In the genomic region with DNA sequence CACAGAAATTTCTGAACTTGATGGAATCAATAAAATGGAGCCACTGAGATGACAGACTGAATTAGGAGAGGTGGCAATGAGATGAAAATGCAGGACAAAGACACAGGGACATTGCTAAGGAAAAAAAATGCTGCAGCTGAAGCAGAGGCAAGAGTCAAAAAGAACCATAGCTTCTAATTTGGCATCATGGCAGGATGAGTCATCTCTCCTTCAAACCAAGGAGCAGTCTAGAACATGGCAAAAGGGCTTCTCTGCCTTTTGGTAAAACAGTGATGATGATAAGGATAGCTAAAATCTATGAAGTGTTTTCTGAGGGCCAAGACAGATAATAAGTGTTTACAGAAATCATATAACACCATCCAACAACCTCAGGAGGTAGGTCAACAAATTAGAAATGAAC, we compare ENCODE assay signal across 14 cellular contexts. TPM values are rescaled to one million over a fixed set of nuclear protein-coding genes. Genes with fewer than 3 reads are reported as not detected.
"Had no signal": no experiment of that assay in that cellular context is flagged by ENCODE, and none has a peak within 500 bp of the region (broad histone marks: within the 10 kb centered on the region; RNA-seq: fewer than 3 reads in every experiment).

No MANE protein-coding gene starts in this region.

- H3K27ac ChIP-seq: gastroesophageal sphincter, spleen had no signal

- H3K4me1 ChIP-seq: gastroesophageal sphincter, spleen had no signal

- DNase-seq: activated CD4-positive, alpha-beta T cell treated with anti-CD3 and anti-CD28 coated beads, Interleukin-2, amount 50 U/mL, for 1 hour; activated CD4-positive, CD25-positive, alpha-beta regulatory T cell; activated naive CD8-positive, alpha-beta T cell treated with anti-CD3 and anti-CD28 coated beads for 36 hours; amygdala; effector CD8-positive, alpha-beta T cell; left cardiac atrium; midbrain; spleen had no signal

- H3K4me3 Mint-ChIP-seq: activated naive CD8-positive, alpha-beta T cell treated with anti-CD3 and anti-CD28 coated beads for 36 hours; activated T-helper 1 cell treated with anti-CD3 and anti-CD28 coated beads, Interleukin-12 subunit alpha, Interleukin-12 subunit beta, Interleukin-2, Interleukin-4 antibody, amounts not matched to agents 30 ng/mL and 10 ng/mL and 1 ng/mL, durations not matched to agents 14 hours and 24 hours and 36 hours; brain; neural crest cell had no signal

- H3K9me3 Mint-ChIP-seq: activated naive CD8-positive, alpha-beta T cell treated with anti-CD3 and anti-CD28 coated beads for 36 hours; activated T-helper 1 cell treated with anti-CD3 and anti-CD28 coated beads, Interleukin-12 subunit alpha, Interleukin-12 subunit beta, Interleukin-2, Interleukin-4 antibody, amounts not matched to agents 30 ng/mL and 10 ng/mL and 1 ng/mL, durations not matched to agents 14 hours and 24 hours and 36 hours; brain; neural crest cell had no signal

- H3K27me3 ChIP-seq: gastroesophageal sphincter, spleen had no signal

- H3K4me3 ChIP-seq: gastroesophageal sphincter, lung, spleen had no signal

- H3K27me3 Mint-ChIP-seq: activated naive CD8-positive, alpha-beta T cell treated with anti-CD3 and anti-CD28 coated beads for 36 hours; brain had no signal

- H3K9me3 ChIP-seq: gastroesophageal sphincter, spleen had no signal

- ATAC-seq: gastroesophageal sphincter, sciatic nerve had no signal

- H3K27ac Mint-ChIP-seq: activated naive CD8-positive, alpha-beta T cell treated with anti-CD3 and anti-CD28 coated beads for 36 hours; activated T-helper 1 cell treated with anti-CD3 and anti-CD28 coated beads, Interleukin-12 subunit alpha, Interleukin-12 subunit beta, Interleukin-2, Interleukin-4 antibody, amounts not matched to agents 30 ng/mL and 10 ng/mL and 1 ng/mL, durations not matched to agents 14 hours and 24 hours and 36 hours; brain had no signal

- H3K4me1 Mint-ChIP-seq: activated naive CD8-positive, alpha-beta T cell treated with anti-CD3 and anti-CD28 coated beads for 36 hours; neural crest cell had no signal

- H3K36me3 Mint-ChIP-seq: activated naive CD8-positive, alpha-beta T cell treated with anti-CD3 and anti-CD28 coated beads for 36 hours had no signal

RNA-seq across cellular contexts. Expression of gene CCDC181, which starts 41.7 kb away (rescaled TPM):
- total RNA-seq: activated T-helper 1 cell treated with anti-CD3 and anti-CD28 coated beads, Interleukin-12 subunit alpha, Interleukin-12 subunit beta, Interleukin-2, Interleukin-4 antibody, amounts not matched to agents 30 ng/mL and 10 ng/mL and 1 ng/mL, durations not matched to agents 14 hours and 24 hours and 36 hours; spleen had no signal
